In genomic region chr10:119103687-119104652, GRCh38 we compare ENCODE assay signal across 1 cellular context.
TF ChIP-seq lines count a peak whose summit lies in the region.

Gene DENND10 (plus strand): TSS chr10:119104113. CDS start chr10:119104143, 30 bp downstream.

TF ChIP-seq in HepG2, 621 proteins besides CTCF, POLR2A, EP300 and RAD21 (continued from another document and continues in another):
- TF ChIP-seq ZNF503 (CRISPR knock-in tag; IDR thresholded peaks at IDR 0.05) = no peak
- TF ChIP-seq HMG20B (CRISPR knock-in tag; conservative IDR thresholded peaks at IDR 0.05) = no peak
- TF ChIP-seq ZKSCAN1 (IDR thresholded peaks at IDR 0.05; ENCODE audit: low read length) = no peak
- TF ChIP-seq ZNF335 (CRISPR knock-in tag; IDR thresholded peaks at IDR 0.05) = no peak
- TF ChIP-seq ZNF432 (CRISPR knock-in tag; IDR thresholded peaks at IDR 0.05; ENCODE audit: borderline replicate concordance) = no peak
- peak; percentile 26; the same call in 1 of the 2 replicates for TF ChIP-seq HDAC2 (CRISPR knock-in tag; IDR thresholded peaks at IDR 0.05)
- no peak for TF ChIP-seq PCBP2 (optimal IDR thresholded peaks at IDR 0.05; ENCODE audit: low read depth, low read length, poor library complexity, severe bottlenecking)
- TF ChIP-seq U2AF1 (optimal IDR thresholded peaks at IDR 0.05; ENCODE audit: low read depth, low read length) = no peak
- no peak for TF ChIP-seq POLR2AphosphoS2 (IDR thresholded peaks at IDR 0.05; ENCODE audit: low read depth, low read length)
- TF ChIP-seq HOXA7 (CRISPR knock-in tag; IDR thresholded peaks at IDR 0.05) = no peak
- TF ChIP-seq, protein P1, sequence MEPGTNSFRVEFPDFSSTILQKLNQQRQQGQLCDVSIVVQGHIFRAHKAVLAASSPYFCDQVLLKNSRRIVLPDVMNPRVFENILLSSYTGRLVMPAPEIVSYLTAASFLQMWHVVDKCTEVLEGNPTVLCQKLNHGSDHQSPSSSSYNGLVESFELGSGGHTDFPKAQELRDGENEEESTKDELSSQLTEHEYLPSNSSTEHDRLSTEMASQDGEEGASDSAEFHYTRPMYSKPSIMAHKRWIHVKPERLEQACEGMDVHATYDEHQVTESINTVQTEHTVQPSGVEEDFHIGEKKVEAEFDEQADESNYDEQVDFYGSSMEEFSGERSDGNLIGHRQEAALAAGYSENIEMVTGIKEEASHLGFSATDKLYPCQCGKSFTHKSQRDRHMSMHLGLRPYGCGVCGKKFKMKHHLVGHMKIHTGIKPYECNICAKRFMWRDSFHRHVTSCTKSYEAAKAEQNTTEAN (CRISPR knock-in tag; conservative IDR thresholded peaks at IDR 0.05) = no peak
- TF ChIP-seq ZFY (CRISPR knock-in tag; IDR thresholded peaks at IDR 0.05) = peak; percentile 94
- no peak for TF ChIP-seq ZMAT5 (CRISPR knock-in tag; IDR thresholded peaks at IDR 0.05; ENCODE audit: borderline replicate concordance, low read depth)
- TF ChIP-seq ZNF552 (CRISPR knock-in tag; IDR thresholded peaks at IDR 0.05; ENCODE audit: borderline replicate concordance) = 0 out of 2 replicates have a peak, but pooled peaks have one; percentile 73
- no peak for TF ChIP-seq TOE1 (CRISPR knock-in tag; IDR thresholded peaks at IDR 0.05)
- no peak for TF ChIP-seq ZNF713 (CRISPR knock-in tag; IDR thresholded peaks at IDR 0.05)
- TF ChIP-seq ZNF775 (CRISPR knock-in tag; IDR thresholded peaks at IDR 0.05; ENCODE audit: borderline replicate concordance) = no peak
- TF ChIP-seq HMG20A (CRISPR knock-in tag; IDR thresholded peaks at IDR 0.05; ENCODE audit: borderline replicate concordance) = no peak
- peak; percentile 45; the same call in 1 of the 2 replicates for TF ChIP-seq RFXAP (CRISPR knock-in tag; IDR thresholded peaks at IDR 0.05; ENCODE audit: borderline replicate concordance)
- TF ChIP-seq CBX1 (IDR thresholded peaks at IDR 0.05; ENCODE audit: low read depth) = peak; percentile 56
- TF ChIP-seq TBP (CRISPR knock-in tag; IDR thresholded peaks at IDR 0.05) = no peak
- TF ChIP-seq, protein P2, sequence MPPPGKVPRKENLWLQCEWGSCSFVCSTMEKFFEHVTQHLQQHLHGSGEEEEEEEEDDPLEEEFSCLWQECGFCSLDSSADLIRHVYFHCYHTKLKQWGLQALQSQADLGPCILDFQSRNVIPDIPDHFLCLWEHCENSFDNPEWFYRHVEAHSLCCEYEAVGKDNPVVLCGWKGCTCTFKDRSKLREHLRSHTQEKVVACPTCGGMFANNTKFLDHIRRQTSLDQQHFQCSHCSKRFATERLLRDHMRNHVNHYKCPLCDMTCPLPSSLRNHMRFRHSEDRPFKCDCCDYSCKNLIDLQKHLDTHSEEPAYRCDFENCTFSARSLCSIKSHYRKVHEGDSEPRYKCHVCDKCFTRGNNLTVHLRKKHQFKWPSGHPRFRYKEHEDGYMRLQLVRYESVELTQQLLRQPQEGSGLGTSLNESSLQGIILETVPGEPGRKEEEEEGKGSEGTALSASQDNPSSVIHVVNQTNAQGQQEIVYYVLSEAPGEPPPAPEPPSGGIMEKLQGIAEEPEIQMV (CRISPR knock-in tag; IDR thresholded peaks at IDR 0.05; ENCODE audit: low read depth) = no peak
- TF ChIP-seq CBFB (CRISPR knock-in tag; IDR thresholded peaks at IDR 0.05) = peak; percentile 73
- peak; percentile 46 for TF ChIP-seq SKI (IDR thresholded peaks at IDR 0.05; ENCODE audit: partially characterized antibody)
- no peak for TF ChIP-seq RERE (CRISPR knock-in tag; IDR thresholded peaks at IDR 0.05; ENCODE audit: low read depth)
- TF ChIP-seq TRAFD1 (CRISPR knock-in tag; IDR thresholded peaks at IDR 0.05; ENCODE audit: borderline replicate concordance) = no peak
- peak; percentile 62; the same call in 1 of the 2 replicates for TF ChIP-seq ZNF607 (CRISPR knock-in tag; IDR thresholded peaks at IDR 0.05; ENCODE audit: borderline replicate concordance)
- TF ChIP-seq E2F5 (CRISPR knock-in tag; conservative IDR thresholded peaks at IDR 0.05) = no peak
- TF ChIP-seq ZNF230 (CRISPR knock-in tag; IDR thresholded peaks at IDR 0.05) = no peak
- no peak for TF ChIP-seq ZNF414 (CRISPR knock-in tag; IDR thresholded peaks at IDR 0.05)
- TF ChIP-seq ZNF224 (CRISPR knock-in tag; IDR thresholded peaks at IDR 0.05) = no peak
- TF ChIP-seq ISL2 (CRISPR knock-in tag; IDR thresholded peaks at IDR 0.05) = 0 out of 2 replicates have a peak, but pooled peaks have one; percentile 41
- TF ChIP-seq, protein P3, sequence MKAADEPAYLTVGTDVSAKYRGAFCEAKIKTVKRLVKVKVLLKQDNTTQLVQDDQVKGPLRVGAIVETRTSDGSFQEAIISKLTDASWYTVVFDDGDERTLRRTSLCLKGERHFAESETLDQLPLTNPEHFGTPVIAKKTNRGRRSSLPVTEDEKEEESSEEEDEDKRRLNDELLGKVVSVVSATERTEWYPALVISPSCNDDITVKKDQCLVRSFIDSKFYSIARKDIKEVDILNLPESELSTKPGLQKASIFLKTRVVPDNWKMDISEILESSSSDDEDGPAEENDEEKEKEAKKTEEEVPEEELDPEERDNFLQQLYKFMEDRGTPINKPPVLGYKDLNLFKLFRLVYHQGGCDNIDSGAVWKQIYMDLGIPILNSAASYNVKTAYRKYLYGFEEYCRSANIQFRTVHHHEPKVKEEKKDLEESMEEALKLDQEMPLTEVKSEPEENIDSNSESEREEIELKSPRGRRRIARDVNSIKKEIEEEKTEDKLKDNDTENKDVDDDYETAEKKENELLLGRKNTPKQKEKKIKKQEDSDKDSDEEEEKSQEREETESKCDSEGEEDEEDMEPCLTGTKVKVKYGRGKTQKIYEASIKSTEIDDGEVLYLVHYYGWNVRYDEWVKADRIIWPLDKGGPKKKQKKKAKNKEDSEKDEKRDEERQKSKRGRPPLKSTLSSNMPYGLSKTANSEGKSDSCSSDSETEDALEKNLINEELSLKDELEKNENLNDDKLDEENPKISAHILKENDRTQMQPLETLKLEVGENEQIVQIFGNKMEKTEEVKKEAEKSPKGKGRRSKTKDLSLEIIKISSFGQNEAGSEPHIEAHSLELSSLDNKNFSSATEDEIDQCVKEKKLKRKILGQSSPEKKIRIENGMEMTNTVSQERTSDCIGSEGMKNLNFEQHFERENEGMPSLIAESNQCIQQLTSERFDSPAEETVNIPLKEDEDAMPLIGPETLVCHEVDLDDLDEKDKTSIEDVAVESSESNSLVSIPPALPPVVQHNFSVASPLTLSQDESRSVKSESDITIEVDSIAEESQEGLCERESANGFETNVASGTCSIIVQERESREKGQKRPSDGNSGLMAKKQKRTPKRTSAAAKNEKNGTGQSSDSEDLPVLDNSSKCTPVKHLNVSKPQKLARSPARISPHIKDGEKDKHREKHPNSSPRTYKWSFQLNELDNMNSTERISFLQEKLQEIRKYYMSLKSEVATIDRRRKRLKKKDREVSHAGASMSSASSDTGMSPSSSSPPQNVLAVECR (CRISPR knock-in tag; IDR thresholded peaks at IDR 0.05; ENCODE audit: borderline replicate concordance) = peak; percentile 66; the same call in 1 of the 2 replicates
- peak; percentile 45; the same call in 1 of the 2 replicates for TF ChIP-seq E2F1 (CRISPR knock-in tag; IDR thresholded peaks at IDR 0.05)
- no peak for TF ChIP-seq ZNF234 (CRISPR knock-in tag; conservative IDR thresholded peaks at IDR 0.05)
- no peak for TF ChIP-seq PLRG1 (conservative IDR thresholded peaks at IDR 0.05)
- TF ChIP-seq ZNF619 (CRISPR knock-in tag; IDR thresholded peaks at IDR 0.05) = no peak
- no peak for TF ChIP-seq ZNF556 (CRISPR knock-in tag; IDR thresholded peaks at IDR 0.05; ENCODE audit: borderline replicate concordance)
- TF ChIP-seq MEF2D (CRISPR knock-in tag; IDR thresholded peaks at IDR 0.05) = no peak
- TF ChIP-seq FOXC1 (CRISPR knock-in tag; IDR thresholded peaks at IDR 0.05; ENCODE audit: borderline replicate concordance) = 0 out of 2 replicates have a peak, but pooled peaks have one; percentile 10
- no peak for TF ChIP-seq BATF2 (CRISPR knock-in tag; IDR thresholded peaks at IDR 0.05)
- TF ChIP-seq ZNF20 (CRISPR knock-in tag; IDR thresholded peaks at IDR 0.05) = no peak
- TF ChIP-seq SP1 (IDR thresholded peaks at IDR 0.05) = no peak
- peak; percentile 73 for TF ChIP-seq SP1 (CRISPR knock-in tag; IDR thresholded peaks at IDR 0.05)
- no peak for TF ChIP-seq SRF (IDR thresholded peaks at IDR 0.05; ENCODE audit: low read depth, low read length)
